ENCODE assay signal across 1 cellular context in genomic region chr6:30942338-30943060, GRCh38.
TF ChIP-seq lines count a peak whose summit lies in the region.

No MANE protein-coding gene starts in this region.

TF ChIP-seq in GM12878, 131 proteins besides CTCF, POLR2A, EP300 and RAD21:
- TF ChIP-seq MTA2 (IDR thresholded peaks at IDR 0.05; ENCODE audit: low read depth) (no peak), E4F1 (IDR thresholded peaks at IDR 0.05; ENCODE audit: borderline replicate concordance, partially characterized antibody) (no peak), TAF1 (IDR thresholded peaks at IDR 0.05; ENCODE audit: borderline replicate concordance, low read depth, low read length) (no peak), IRF3 (IDR thresholded peaks at IDR 0.05) (no peak), GATAD2B (conservative IDR thresholded peaks at IDR 0.05; ENCODE audit: low read depth) (no peak)
